In the genomic region with DNA sequence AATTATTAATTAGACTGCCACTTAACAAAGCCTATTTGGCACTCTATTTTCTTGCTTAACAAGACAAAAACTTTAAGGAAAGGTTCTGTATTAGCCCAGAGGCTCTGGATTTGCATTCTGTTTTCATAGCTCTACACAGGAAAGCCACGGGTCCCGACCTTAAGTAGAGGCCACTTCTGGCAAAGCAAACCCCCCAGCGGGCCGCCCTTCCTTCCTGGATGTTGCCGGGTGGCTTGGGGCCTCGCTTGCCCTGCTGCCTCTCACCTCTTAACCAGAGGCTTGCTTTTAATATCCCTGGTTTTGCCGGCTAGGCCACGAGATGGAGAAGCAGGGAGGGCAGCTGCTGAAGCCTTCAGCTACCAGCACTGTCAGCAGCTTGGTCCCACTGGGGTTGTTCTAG, we compare ENCODE assay signal across 23 cellular contexts. TPM values are rescaled to one million over a fixed set of nuclear protein-coding genes. Genes with fewer than 3 reads are reported as not detected.
DNase-seq lines count a peak whose midpoint lies in the region; ATAC-seq and TF ChIP-seq lines count a peak whose summit lies in the region.
"Had no signal": no experiment of that assay in that cellular context is flagged by ENCODE, and none has a peak within 500 bp of the region (broad histone marks: within the 10 kb centered on the region; RNA-seq: fewer than 3 reads in every experiment).

No MANE protein-coding gene starts in this region.

- H3K9me3 Mint-ChIP-seq in memory B cell (no peaks in the 10 kb centered on the region), endothelial cell (ENCODE audit: unreplicated experiment) (no peaks in the 10 kb centered on the region)
- H3K9me3 Mint-ChIP-seq: HFFc6 had no signal

- CTCF ChIA-PET in RWPE1 (lab: Yijun Ruan, JAX), result no interaction called here

- no peak for ATAC-seq in memory B cell (ENCODE audit: low read depth)
- no peak for ATAC-seq in GM18861 (IDR thresholded peaks at IDR 0.05; ENCODE audit: unreplicated experiment)

- DNase-seq in left ventricle myocardium inferior (no peak), cardiac septum (ENCODE audit: low spot score) (no peak), RWPE1 (ENCODE audit: low spot score) (no peak), memory B cell (ENCODE audit: low spot score in 2 of 2) (no peak), thyroid gland (peak in 1 of 2 donors; percentile 24), iPS-NIHi11 (ENCODE audit: low spot score) (no peak), endothelial cell (ENCODE audit: low spot score) (no peak)
- DNase-seq: BE2C; CD4-positive, alpha-beta memory T cell; DMS153; GF-D8; H7; HFFc6; KG1; MG63; NCI-H1048; NCI-H1436; NCI-H1930; NCI-H345; NCI-H524 treated with DMSO at 0.1 percent for 48 hours had no signal

- H3K36me3 ChIP-seq in left ventricle myocardium inferior (no peaks in the 10 kb centered on the region), thyroid gland (no peaks in the 10 kb centered on the region)
- H3K36me3 ChIP-seq: BE2C, MG63 had no signal

- H3K27me3 ChIP-seq in left ventricle myocardium inferior (ENCODE audit: low read depth), result peaks cover 31% of the 10 kb centered on the region
- peaks cover 8% of the 10 kb centered on the region for H3K27me3 ChIP-seq in thyroid gland
- H3K27me3 ChIP-seq: MG63 had no signal

- TF ChIP-seq POLR2A in thyroid gland (IDR thresholded peaks at IDR 0.05), result no peak

- intact Hi-C loops in left ventricle myocardium inferior (cut with micrococcal nuclease), result loop anchor here (10.0 kb wide), 1 partner anchor 106 kb away; no protein-coding TSS in a partner anchor
- intact Hi-C loops in cardiac septum (cut with DNase I), result loop anchor here (10.0 kb wide), 2 partner anchors 306 to 356 kb away; a partner anchor contains a TSS
- intact Hi-C loops in thyroid gland (cut with DNase I), result no loop called here

- H3K4me3 Mint-ChIP-seq in memory B cell, result no peak overlapping the region
- no peak overlapping the region for H3K4me3 Mint-ChIP-seq in endothelial cell (ENCODE audit: unreplicated experiment)
- H3K4me3 Mint-ChIP-seq: HFFc6 had no signal

- peaks cover 37% of the 10 kb centered on the region for H3K4me1 ChIP-seq in left ventricle myocardium inferior
- peaks cover 7 to 21% of the 10 kb centered on the region in 2 donors for H3K4me1 ChIP-seq in thyroid gland
- H3K4me1 ChIP-seq: BE2C had no signal

- peak overlapping the region; percentile 45 for H3K27ac ChIP-seq in left ventricle myocardium inferior (replicated peaks)
- peak overlapping the region; percentile 11; the same call in 1 of the 2 replicates for H3K27ac ChIP-seq in RWPE1
- peak overlapping the region in 2 of 3 donors; percentile 10 to 26 for H3K27ac ChIP-seq in thyroid gland
- H3K27ac ChIP-seq: PC-9 had no signal

- H3K36me3 Mint-ChIP-seq in memory B cell (no peaks in the 10 kb centered on the region), endothelial cell (ENCODE audit: low read depth, unreplicated experiment) (no peaks in the 10 kb centered on the region)
- H3K36me3 Mint-ChIP-seq: CD4-positive, alpha-beta memory T cell had no signal

- H3K27me3 Mint-ChIP-seq in memory B cell (peaks cover 13% of the 10 kb centered on the region), endothelial cell (ENCODE audit: unreplicated experiment) (peaks cover 32% of the 10 kb centered on the region)

- H3K4me3 ChIP-seq in left ventricle myocardium inferior (no peak overlapping the region), thyroid gland (replicated peaks in 1 of 3) (no peak overlapping the region)
- H3K4me3 ChIP-seq: MG63, PC-9 had no signal

- POLR2A ChIA-PET in RWPE1 (lab: Yijun Ruan, JAX; ENCODE audit: low non-redundant PET), result no interaction called here

- TF ChIP-seq CTCF in left ventricle myocardium inferior (IDR thresholded peaks at IDR 0.05; ENCODE audit: borderline replicate concordance) (no peak), RWPE1 (conservative IDR thresholded peaks at IDR 0.05; ENCODE audit: low read depth) (no peak), thyroid gland (IDR thresholded peaks at IDR 0.05) (no peak), endothelial cell (IDR thresholded peaks at IDR 0.05; ENCODE audit: unreplicated experiment) (no peak)

- WGBS in thyroid gland, 2 donors, result 33 to 34% methylated on average over 8 of the region's 8 CpGs

- H3K4me1 Mint-ChIP-seq in memory B cell (peaks cover 7% of the 10 kb centered on the region), endothelial cell (ENCODE audit: unreplicated experiment) (peaks cover 12% of the 10 kb centered on the region)

- H3K27ac Mint-ChIP-seq in memory B cell (peak overlapping the region; percentile 39), endothelial cell (ENCODE audit: unreplicated experiment) (no peak overlapping the region)
- H3K27ac Mint-ChIP-seq: HFFc6 had no signal

- H3K9me3 ChIP-seq in left ventricle myocardium inferior (replicated peaks) (no peaks in the 10 kb centered on the region), thyroid gland (no peaks in the 10 kb centered on the region)
- H3K9me3 ChIP-seq: BE2C, MG63 had no signal

RNA-seq across cellular contexts. Expression of a gene that starts 4.4 kb away (rescaled TPM):
- total RNA-seq in left ventricle myocardium inferior (4.0 TPM), cardiac septum (0.32 TPM), thyroid gland (1 to 10 TPM; 1.6 to 4.9 (median 2.5) TPM), endothelial cell (ENCODE audit: unreplicated experiment) (not detected)
- total RNA-seq: Daoy had no signal

RNA-seq across cellular contexts. Expression of a gene that starts 9.2 kb away (rescaled TPM):
- total RNA-seq in left ventricle myocardium inferior (29.1 TPM), cardiac septum (28.8 TPM), thyroid gland (10 to 100 TPM; 41.6 to 61.1 (median 49.3) TPM), endothelial cell (ENCODE audit: unreplicated experiment) (27.1 TPM)

RNA-seq across cellular contexts. Expression of a gene that starts 21.1 kb away (rescaled TPM):
- total RNA-seq in left ventricle myocardium inferior, result 16.6 TPM
- 19.8 TPM for total RNA-seq in cardiac septum
- total RNA-seq in thyroid gland, result 10 to 100 TPM; 37.6 to 54.1 (median 47.3) TPM
- total RNA-seq in endothelial cell (ENCODE audit: unreplicated experiment), result 32.7 TPM

RNA-seq across cellular contexts. Expression of a gene that starts 34.2 kb away (rescaled TPM):
- total RNA-seq in left ventricle myocardium inferior (23.5 TPM), cardiac septum (15.0 TPM), thyroid gland (10 to 100 TPM; 13.3 to 23.2 (median 18.3) TPM), endothelial cell (ENCODE audit: unreplicated experiment) (0.72 TPM)
